ENCODE assay signal across 8 cellular contexts in the genomic region with DNA sequence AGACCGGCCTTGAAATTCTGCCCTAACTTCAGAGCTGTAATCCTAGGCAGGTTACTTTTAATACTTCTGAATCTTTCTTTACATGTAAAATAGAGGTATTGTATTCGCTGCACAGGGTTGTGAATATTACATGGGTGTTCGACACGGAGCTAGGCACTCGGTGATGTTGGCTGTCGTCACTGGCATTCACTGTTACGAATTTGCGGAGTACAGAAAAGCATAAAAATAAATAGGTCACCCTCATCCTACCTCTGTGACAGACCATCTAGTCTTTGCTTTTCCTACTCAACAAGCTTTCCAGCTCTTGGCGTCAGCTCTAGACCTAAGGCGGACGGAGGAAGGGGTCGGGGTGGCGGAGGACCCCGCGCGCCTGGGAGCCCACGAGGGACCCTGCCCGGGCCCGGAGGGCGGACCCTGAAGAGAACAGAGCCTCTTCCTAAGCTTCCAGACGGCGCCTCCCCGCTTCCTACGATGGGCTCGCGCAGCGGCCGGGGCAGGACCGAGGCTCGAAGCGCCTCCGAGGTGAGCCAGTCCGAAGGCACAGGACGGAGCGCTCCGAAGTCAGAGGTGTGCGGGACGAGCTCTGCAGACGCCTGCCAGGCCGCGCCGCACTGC. TPM values are rescaled to one million over a fixed set of nuclear protein-coding genes. Genes with fewer than 3 reads are reported as not detected.
DNase-seq lines count a peak whose midpoint lies in the region; ATAC-seq and TF ChIP-seq lines count a peak whose summit lies in the region.

No MANE protein-coding gene starts in this region.

- H3K4me1 ChIP-seq in HUES6 (ENCODE audit: control insufficient read depth, insufficient read depth, low read length) (peaks cover 11% of the 10 kb centered on the region), right lobe of liver (peaks cover 2 to 35% (median 13%) of the 10 kb centered on the region in 4 donors), upper lobe of left lung (peaks cover 34 to 52% (median 40%) of the 10 kb centered on the region in 4 donors)

- peaks cover 7% of the 10 kb centered on the region for H3K36me3 ChIP-seq in GM06990 (ENCODE audit: control insufficient read depth, insufficient read depth, low read length)
- H3K36me3 ChIP-seq in HUES6 (ENCODE audit: control insufficient read depth, insufficient read depth, low read length): peaks cover 20% of the 10 kb centered on the region
- peaks cover 20% of the 10 kb centered on the region for H3K36me3 ChIP-seq in brain microvascular endothelial cell (replicated peaks)
- H3K36me3 ChIP-seq in right lobe of liver: peaks cover 5 to 21% (median 8%) of the 10 kb centered on the region in 4 donors
- H3K36me3 ChIP-seq in upper lobe of left lung: peaks cover 6 to 21% (median 19%) of the 10 kb centered on the region in 4 donors

- peak overlapping the region; percentile 96 for H3K9ac ChIP-seq in HUES6 (ENCODE audit: low read length)

- intact Hi-C loops in right lobe of liver (cut with DNase I): no loop called here

- DNase-seq in GM06990 (ENCODE audit: extremely low read depth, insufficient read length): no peak
- no peak for DNase-seq in brain microvascular endothelial cell
- no peak for DNase-seq in right lobe of liver
- DNase-seq in upper lobe of left lung: no peak
- no peak for DNase-seq in activated CD4-positive, CD25-positive, alpha-beta regulatory T cell (lab: John Stamatoyannopoulos, UW)
- no peak for DNase-seq in KBM-7

- H3K27me3 ChIP-seq in GM06990 (replicated peaks; ENCODE audit: control insufficient read depth, insufficient read depth, low read length) (no peaks in the 10 kb centered on the region), HUES6 (ENCODE audit: control insufficient read depth, insufficient read depth, low read length) (no peaks in the 10 kb centered on the region), brain microvascular endothelial cell (replicated peaks) (no peaks in the 10 kb centered on the region), right lobe of liver (no peaks in the 10 kb centered on the region), upper lobe of left lung (no peaks in the 10 kb centered on the region)

- TF ChIP-seq CTCF in GM06990 (IDR thresholded peaks at IDR 0.05; ENCODE audit: insufficient read depth, low read length, poor library complexity, severe bottlenecking) (no peak), brain microvascular endothelial cell (IDR thresholded peaks at IDR 0.05; ENCODE audit: low read depth, low read length, missing control alignments) (no peak), right lobe of liver (IDR thresholded peaks at IDR 0.05) (no peak), upper lobe of left lung (IDR thresholded peaks at IDR 0.05) (no peak)

- H3K27ac ChIP-seq in HUES6 (ENCODE audit: low read depth, low read length) (peak overlapping the region; percentile 98; the same call in 1 of the 2 replicates), brain microvascular endothelial cell (peak overlapping the region; percentile 95), right lobe of liver (peak overlapping the region; percentile 81 to 93 (median 86)), upper lobe of left lung (peak overlapping the region; percentile 89 to 98 (median 97))

- peak overlapping the region; percentile 83 for H3K4me3 ChIP-seq in GM06990 (replicated peaks; ENCODE audit: low read depth, low read length)
- peak overlapping the region; percentile 97 for H3K4me3 ChIP-seq in HUES6 (ENCODE audit: low read depth, low read length)
- peak overlapping the region; percentile 78 for H3K4me3 ChIP-seq in brain microvascular endothelial cell (ENCODE audit: low read depth, low read length)
- peak overlapping the region; percentile 59 to 89 (median 84) for H3K4me3 ChIP-seq in right lobe of liver
- peak overlapping the region; percentile 83 to 99 (median 96) for H3K4me3 ChIP-seq in upper lobe of left lung

- H3K9me3 ChIP-seq in HUES6 (ENCODE audit: control insufficient read depth, insufficient read depth, low read depth, low read length): peaks cover 2% of the 10 kb centered on the region; the same call in 1 of the 2 replicates
- H3K9me3 ChIP-seq in right lobe of liver: no peaks in the 10 kb centered on the region
- no peaks in the 10 kb centered on the region for H3K9me3 ChIP-seq in upper lobe of left lung

- ATAC-seq in right lobe of liver (peak in 3 of 4 donors; percentile 5 to 28 (median 25)), upper lobe of left lung (ENCODE audit: low FRiP score in 2 of 2) (peak in 1 of 2 donors; percentile 42), GM18907 (IDR thresholded peaks at IDR 0.05; ENCODE audit: unreplicated experiment) (no peak)

- WGBS in right lobe of liver (ENCODE audit: insufficient coverage, low coverage, low lambda C conversion rate, missing lambda C conversion rate): 18% methylated on average over 15 of the region's 42 CpGs
- WGBS in upper lobe of left lung, 2 donors: 11 to 14% methylated on average over 23 to 30 of the region's 42 CpGs

- no peak for TF ChIP-seq POLR2A in right lobe of liver (IDR thresholded peaks at IDR 0.05)
- no peak for TF ChIP-seq POLR2A in upper lobe of left lung (IDR thresholded peaks at IDR 0.05)

- TF ChIP-seq EP300 in upper lobe of left lung (IDR thresholded peaks at IDR 0.05): no peak

- in situ Hi-C loops in brain microvascular endothelial cell (cut with HindIII; ENCODE audit: low pct_ligation_motif_present, low sequenced_read_pairs): no loop called here
- in situ Hi-C loops in KBM-7 (cut with MboI; ENCODE audit: low pct_unique_long_range_greater_than_20kb, low sequenced_read_pairs): no loop called here

RNA-seq across cellular contexts. Expression of gene SPG7, which starts 0.9 kb away (rescaled TPM):
- total RNA-seq in right lobe of liver (10 to 100 TPM; 44.0 to 70.5 (median 57.0) TPM), upper lobe of left lung (100 to 1,000 TPM in 4 of 6 donors, 10 to 100 TPM in 2; 72.6 to 419 (median 111) TPM)

RNA-seq across cellular contexts. Expression of gene ANKRD11, which starts 17.0 kb away (rescaled TPM):
- 10 to 100 TPM; 26.2 to 65.8 (median 41.6) TPM for total RNA-seq in right lobe of liver
- total RNA-seq in upper lobe of left lung: 100 to 1,000 TPM in 5 of 6 donors, 10 to 100 TPM in 1; 92.4 to 313 (median 134) TPM

RNA-seq across cellular contexts. Expression of gene RPL13, which starts 53.2 kb away (rescaled TPM):
- total RNA-seq in right lobe of liver (1,000 to 10,000 TPM in 2 of 6 experiments, 100 to 1,000 TPM in 4; 684 to 2,810 (median 731) TPM), upper lobe of left lung (1,000 to 10,000 TPM; 1,332 to 3,837 (median 2,323) TPM)
